Comparison of ENCODE assay signal across 8 cellular contexts in genomic region chr17:7260601-7261376, GRCh38. TPM values are rescaled to one million over a fixed set of nuclear protein-coding genes. Genes with fewer than 3 reads are reported as not detected.
DNase-seq lines count a peak whose midpoint lies in the region; ATAC-seq and TF ChIP-seq lines count a peak whose summit lies in the region.

No MANE protein-coding gene starts in this region.

- H3K4me3 Mint-ChIP-seq in activated naive CD4-positive, alpha-beta T cell treated with anti-CD3 and anti-CD28 coated beads, Interleukin-2, amount 50 U/mL, for 24 hours = peak overlapping the region; percentile 64

- H3K27me3 ChIP-seq in HCT116 (ENCODE audit: insufficient read depth, low read length) (no peaks in the 10 kb centered on the region), right cardiac atrium (ENCODE audit: control insufficient read depth, insufficient read depth) (no peaks in the 10 kb centered on the region)

- intact Hi-C loops in HCT116 (cut with micrococcal nuclease) = loop anchor here (10.0 kb wide), 1 partner anchor 174 kb away; the partner anchor contains the start of genes FGF11 and TMEM102
- intact Hi-C loops in right cardiac atrium (cut with DNase I) = no loop called here

- TF ChIP-seq RAD21 in HCT116 (IDR thresholded peaks at IDR 0.05; ENCODE audit: low read depth) = no peak

- peak overlapping the region; percentile 17 for H3K27ac Mint-ChIP-seq in activated naive CD4-positive, alpha-beta T cell treated with anti-CD3 and anti-CD28 coated beads, Interleukin-2, amount 50 U/mL, for 24 hours

- BruUV-seq in HCT116 (replicated peaks; lab: Mats Ljungman, UMichigan) = no TSS peak

- CTCF ChIA-PET in HCT116 (lab: Charles Lee) = no interaction called here

- no peak overlapping the region for H2AFZ ChIP-seq in HCT116 (ENCODE audit: low read depth, low read length, poor library complexity, severe bottlenecking)

- H3K4me2 ChIP-seq in HCT116 (ENCODE audit: low read length) = peak overlapping the region; percentile 90

- H3K9me3 Mint-ChIP-seq in activated naive CD4-positive, alpha-beta T cell treated with anti-CD3 and anti-CD28 coated beads, Interleukin-2, amount 50 U/mL, for 24 hours = no peaks in the 10 kb centered on the region

- DNase-seq in AG20443 (ENCODE audit: low spot score) (peak; percentile 62), HCT116 (ENCODE audit: low read depth, low spot score) (no peak), right cardiac atrium (peak; percentile 39 to 78 (median 73)), skeletal muscle cell (ENCODE audit: low read depth) (no peak), AML-193 (lab: John Stamatoyannopoulos, UW) (no peak)

- H3K4me3 ChIP-seq in HCT116 (replicated peaks in 1 of 2; ENCODE audit: low read depth in 1 of 2, low read length in 2 of 2) (peak overlapping the region; percentile 98 to 99), right cardiac atrium (ENCODE audit: low read length) (peak overlapping the region; percentile 36), skeletal muscle cell (ENCODE audit: low read depth, low read length) (peak overlapping the region; percentile 40)

- H3K36me3 Mint-ChIP-seq in activated naive CD4-positive, alpha-beta T cell treated with anti-CD3 and anti-CD28 coated beads, Interleukin-2, amount 50 U/mL, for 24 hours = peaks cover 4% of the 10 kb centered on the region

- ATAC-seq in HCT116 (peak; percentile 48), right cardiac atrium (peak; percentile 52 to 59), GM21526 (IDR thresholded peaks at IDR 0.05; ENCODE audit: low FRiP score, unreplicated experiment) (no peak), GM19455 (IDR thresholded peaks at IDR 0.05; ENCODE audit: unreplicated experiment) (no peak)

- POLR2A ChIA-PET in HCT116 (lab: Charles Lee) = interaction anchor here (0.7 to 3.0 kb wide), 6 partner anchors 19 to 397 kb away, joined by 3 to 15 read pairs (median 6); partner anchors contain the start of genes ACADVL, DLG4 and GABARAP

- H4K20me1 ChIP-seq in HCT116 (ENCODE audit: insufficient read depth) = peaks cover 5% of the 10 kb centered on the region; the same call in 1 of the 2 replicates

- H3K9me2 ChIP-seq in HCT116 (ENCODE audit: insufficient read depth) = no peaks in the 10 kb centered on the region

- H3K79me2 ChIP-seq in HCT116 (ENCODE audit: insufficient read depth, low read length) = peaks cover 58% of the 10 kb centered on the region

- no peak for TF ChIP-seq POLR2A in HCT116 (IDR thresholded peaks at IDR 0.05; ENCODE audit: borderline replicate concordance, extremely low read depth, insufficient read depth, insufficient read length)

- RAD21 ChIA-PET in HCT116 (lab: Charles Lee; ENCODE audit: low non-redundant PET in 1 of 2, low total read pairs in 2 of 2, uncharacterized antibody in 2 of 2, unreplicated experiment in 2 of 2) = no interaction called here

- H3K27ac ChIP-seq in HCT116 (ENCODE audit: low read depth, low read length) (peak overlapping the region; percentile 94), right cardiac atrium (ENCODE audit: low read length) (no peak overlapping the region)

- no peak for TF ChIP-seq CTCF in HCT116 (IDR thresholded peaks at IDR 0.05 in 2 of 3, conservative IDR thresholded peaks at IDR 0.05 in 1 of 3; ENCODE audit: borderline replicate concordance in 1 of 3, insufficient read depth in 1 of 3, low read depth in 2 of 3, low read length in 2 of 3)

- H3K27me3 Mint-ChIP-seq in activated naive CD4-positive, alpha-beta T cell treated with anti-CD3 and anti-CD28 coated beads, Interleukin-2, amount 50 U/mL, for 24 hours = peaks cover 2% of the 10 kb centered on the region

- 8% methylated on average over 53 of the region's 53 CpGs for WGBS in right cardiac atrium

- H3K9ac ChIP-seq in HCT116 (ENCODE audit: low read length) = peak overlapping the region; percentile 99

- H3K36me3 ChIP-seq in HCT116 (ENCODE audit: control insufficient read depth in 1 of 2, insufficient read depth in 2 of 2, low read length in 2 of 2) = peaks cover 9 to 32% of the 10 kb centered on the region in 2 experiments

- H3K4me1 ChIP-seq in HCT116 (ENCODE audit: control insufficient read depth in 1 of 2, insufficient read depth in 2 of 2, low read length in 2 of 2) (peaks cover 32 to 55% of the 10 kb centered on the region in 2 experiments), right cardiac atrium (ENCODE audit: control insufficient read depth, insufficient read depth, low read length) (no peaks in the 10 kb centered on the region)

- H3K9me3 ChIP-seq in HCT116 (ENCODE audit: control insufficient read depth in 1 of 2, insufficient read depth in 1 of 2, low read depth in 1 of 2, low read length in 2 of 2) (no peaks in the 10 kb centered on the region), right cardiac atrium (ENCODE audit: control insufficient read depth, low read length) (no peaks in the 10 kb centered on the region)

- H3K4me1 Mint-ChIP-seq in activated naive CD4-positive, alpha-beta T cell treated with anti-CD3 and anti-CD28 coated beads, Interleukin-2, amount 50 U/mL, for 24 hours = peaks cover 24% of the 10 kb centered on the region

TF ChIP-seq in HCT116, 20 proteins besides CTCF, POLR2A, EP300 and RAD21:
- TF ChIP-seq EGR1 (IDR thresholded peaks at IDR 0.05; ENCODE audit: low read depth) (no peak), MAX (IDR thresholded peaks at IDR 0.05) (no peak; the same call in 1 of the 2 replicates), JUND (IDR thresholded peaks at IDR 0.05) (0 out of 2 replicates have a peak, but pooled peaks have one; percentile 10), POLR2AphosphoS5 (IDR thresholded peaks at IDR 0.05; ENCODE audit: low read depth, low read length) (peak; percentile 41; the same call in 1 of the 2 replicates), FOSL1 (IDR thresholded peaks at IDR 0.05; ENCODE audit: low read depth) (no peak), SIN3A (IDR thresholded peaks at IDR 0.05; ENCODE audit: low read depth) (peak; percentile 36; the same call in 1 of the 2 replicates)

RNA-seq across cellular contexts. Expression of gene CLDN7, which starts 1.5 kb away (rescaled TPM):
- total RNA-seq in HCT116 (2021; ENCODE audit: unreplicated experiment) (286 TPM), right cardiac atrium (1 to 10 TPM; 1.8 to 3.4 (median 2.8) TPM)
- polyA plus RNA-seq in HCT116 (2012) = 506 and 722 TPM in 2 replicates
- 2.9 TPM for polyA plus RNA-seq in right cardiac atrium

RNA-seq across cellular contexts. Expression of gene ELP5, which starts 8.8 kb away (rescaled TPM):
- total RNA-seq in HCT116 (2021; ENCODE audit: unreplicated experiment) (81.7 TPM), right cardiac atrium (100 to 1,000 TPM in 1 of 4 donors, 10 to 100 TPM in 3; 37.9 to 100 (median 82.9) TPM)
- polyA plus RNA-seq in HCT116 (2012) = 105 and 114 TPM in 2 replicates
- polyA plus RNA-seq in right cardiac atrium = 41.7 TPM

RNA-seq across cellular contexts. Expression of gene CTDNEP1, which starts 9.3 kb away (rescaled TPM):
- 143 TPM for total RNA-seq in HCT116 (2021; ENCODE audit: unreplicated experiment)
- 152 and 153 TPM in 2 replicates for polyA plus RNA-seq in HCT116 (2012)
- 100 to 1,000 TPM; 118 to 124 (median 122) TPM for total RNA-seq in right cardiac atrium
- polyA plus RNA-seq in right cardiac atrium = 80.1 TPM

RNA-seq across cellular contexts. Expression of gene GABARAP, which starts 18.5 kb away (rescaled TPM):
- total RNA-seq in HCT116 (2021; ENCODE audit: unreplicated experiment) = 287 TPM
- 230 and 278 TPM in 2 replicates for polyA plus RNA-seq in HCT116 (2012)
- 100 to 1,000 TPM; 492 to 540 (median 522) TPM for total RNA-seq in right cardiac atrium
- 741 TPM for polyA plus RNA-seq in right cardiac atrium

RNA-seq across cellular contexts. Expression of gene SLC2A4, which starts 20.7 kb away (rescaled TPM):
- total RNA-seq in HCT116 (2021; ENCODE audit: unreplicated experiment) (2.5 TPM), right cardiac atrium (100 to 1,000 TPM in 3 of 4 donors, 10 to 100 TPM in 1; 57.6 to 146 (median 103) TPM)
- polyA plus RNA-seq in HCT116 (2012) = 0.73 and 0.84 TPM in 2 replicates
- 83.1 TPM for polyA plus RNA-seq in right cardiac atrium

Comparison
In these comparisons a context has a peak if more than half of its experiments do, and no peak if none do; other contexts are left out.
1. DNase-seq: peak in AG20443 (single experiment) and right cardiac atrium (3 of 3); none in HCT116 (single experiment), skeletal muscle cell (single experiment) and AML-193 (0 of 2).
2. ATAC-seq: peak in HCT116 (single experiment) and right cardiac atrium (2 of 2); none in GM21526 (single experiment) and GM19455 (single experiment).
3. H3K4me3 ChIP-seq: peak in every context shown above with its lines; median percentile 98 in HCT116; 40 in skeletal muscle cell; 36 in right cardiac atrium.
4. RNA of gene CLDN7, which starts 1.5 kb away (total RNA-seq): 286 TPM in HCT116 (single experiment); 1.8 to 3.4 TPM in right cardiac atrium; every median in the first group is over 10 times any median in the second.